14 cellular contexts compared by ENCODE assay signal in the genomic region with DNA sequence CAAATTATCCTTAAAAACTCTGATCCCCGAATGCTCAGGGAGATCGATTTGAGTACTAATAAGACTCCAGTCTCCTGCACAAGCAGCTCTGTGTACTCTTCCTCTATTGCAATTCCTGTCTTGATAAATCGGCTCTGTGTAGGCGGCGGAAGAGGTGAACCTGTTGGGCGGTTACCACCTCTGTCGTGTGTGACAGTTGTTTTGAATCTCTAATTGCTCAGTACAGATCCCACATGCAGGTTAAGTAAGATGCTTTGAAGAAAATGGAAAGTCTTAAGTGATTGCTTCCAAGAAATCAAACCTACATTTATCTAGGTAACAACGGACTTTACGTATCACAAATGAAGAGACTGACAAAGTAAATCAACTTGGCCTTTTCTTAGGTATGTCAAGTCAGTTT. TPM values are rescaled to one million over a fixed set of nuclear protein-coding genes. Genes with fewer than 3 reads are reported as not detected.
A peak's percentile ranks its signal among the peaks of the same experiment; 100 is the strongest.
DNase-seq lines count a peak whose midpoint lies in the region; ATAC-seq and TF ChIP-seq lines count a peak whose summit lies in the region.
"Had no signal": no experiment of that assay in that cellular context is flagged by ENCODE, and none has a peak within 500 bp of the region (broad histone marks: within the 10 kb centered on the region; RNA-seq: fewer than 3 reads in every experiment).

No MANE protein-coding gene starts in this region.

- H3K36me3 ChIP-seq in body of pancreas (replicated peaks in 1 of 2; ENCODE audit: insufficient read depth in 1 of 2, low read depth in 2 of 2): no peaks in the 10 kb centered on the region
- H3K36me3 ChIP-seq in trophoblast cell (ENCODE audit: control insufficient read depth in 1 of 2, insufficient read depth in 2 of 2, low read length in 2 of 2): no peaks in the 10 kb centered on the region
- H3K36me3 ChIP-seq: ovary had no signal

- H3K4me3 ChIP-seq in body of pancreas (no peak overlapping the region), trophoblast cell (ENCODE audit: low read depth, low read length) (no peak overlapping the region)
- H3K4me3 ChIP-seq: GM12878, ovary, tibial nerve had no signal

- TF ChIP-seq POLR2A in body of pancreas (IDR thresholded peaks at IDR 0.05): no peak

- H2AK5ac ChIP-seq in trophoblast cell (ENCODE audit: low read length): no peak overlapping the region

- no peak overlapping the region for H2BK120ac ChIP-seq in trophoblast cell (ENCODE audit: insufficient read depth, low read length, poor library complexity)

- H3K4ac ChIP-seq in trophoblast cell (ENCODE audit: low read depth, low read length): no peak overlapping the region

- H3K9me3 ChIP-seq in CD4-positive, alpha-beta T cell (ENCODE audit: control insufficient read depth, low read length): no peaks in the 10 kb centered on the region
- H3K9me3 ChIP-seq in body of pancreas (no peaks in the 10 kb centered on the region), trophoblast cell (ENCODE audit: insufficient read depth, low read depth, low read length) (no peaks in the 10 kb centered on the region)
- H3K9me3 ChIP-seq: ovary, tibial nerve had no signal

- 93 to 96% methylated on average over 9 of the region's 9 CpGs for WGBS in body of pancreas, 2 donors
- WGBS in trophoblast cell (ENCODE audit: extremely low coverage, insufficient coverage, insufficient read length): no CpG with 5 or more reads among the region's 9 CpGs

- no peak overlapping the region for H4K91ac ChIP-seq in trophoblast cell (ENCODE audit: low read depth, low read length)

- H3K14ac ChIP-seq in trophoblast cell (ENCODE audit: low read length): no peak overlapping the region

- no peak overlapping the region for H3K18ac ChIP-seq in trophoblast cell (ENCODE audit: low read length)

- POLR2A ChIA-PET in CD4-positive, alpha-beta T cell (lab: Charles Lee): interaction anchor here (0.6 to 4.0 kb wide), 12 partner anchors 9 to 903 kb away, joined by 3 to 54 read pairs (median 5); partner anchors contain the start of genes COA6 and TARBP1

- peak; percentile 89 for ATAC-seq in CD4-positive, alpha-beta T cell (ENCODE audit: poor library complexity)
- ATAC-seq in body of pancreas (no peak), HG03354 (IDR thresholded peaks at IDR 0.05; ENCODE audit: poor library complexity, severe bottlenecking, unreplicated experiment) (no peak)
- ATAC-seq: activated CD8-positive, alpha-beta memory T cell treated with anti-CD3 and anti-CD28 coated beads, Interleukin-2, amount 10 ng/mL, durations not matched to agents 7 days and 5 days; GM12878 had no signal

- H3K4me1 Mint-ChIP-seq in CD4-positive, alpha-beta T cell (ENCODE audit: low read depth): peaks cover 50% of the 10 kb centered on the region

- peak overlapping the region; percentile 77 for H3K27ac ChIP-seq in CD4-positive, alpha-beta T cell (ENCODE audit: low read depth, low read length)
- H3K27ac ChIP-seq in body of pancreas (no peak overlapping the region), trophoblast cell (ENCODE audit: low read depth, low read length) (no peak overlapping the region)
- H3K27ac ChIP-seq: ovary, tibial nerve had no signal

- CTCF ChIA-PET in CD4-positive, alpha-beta T cell (lab: Charles Lee): interaction anchor here (1.3 to 2.8 kb wide), 9 partner anchors 16 to 99 kb away, joined by 3 to 16 read pairs (median 5); partner anchors contain the start of gene COA6

- H3K27ac Mint-ChIP-seq in CD4-positive, alpha-beta T cell: peak overlapping the region; percentile 91
- H3K27ac Mint-ChIP-seq: activated CD8-positive, alpha-beta memory T cell treated with anti-CD3 and anti-CD28 coated beads, Interleukin-2, amount 10 ng/mL, durations not matched to agents 7 days and 5 days had no signal

- no peak for TF ChIP-seq CTCF in CD4-positive, alpha-beta T cell (IDR thresholded peaks at IDR 0.05)
- TF ChIP-seq CTCF in body of pancreas (IDR thresholded peaks at IDR 0.05): no peak

- no peak overlapping the region for H3K9ac ChIP-seq in trophoblast cell (ENCODE audit: low read length)

- H2AFZ ChIP-seq in trophoblast cell (ENCODE audit: insufficient read depth, low read length, poor library complexity): no peak overlapping the region

- H3K79me1 ChIP-seq in trophoblast cell (ENCODE audit: low read length): no peaks in the 10 kb centered on the region

- H4K12ac ChIP-seq in trophoblast cell (ENCODE audit: low read depth, low read length): no peak overlapping the region

- H2BK12ac ChIP-seq in trophoblast cell (ENCODE audit: low read length): no peak overlapping the region

- H3K23ac ChIP-seq in trophoblast cell (ENCODE audit: low read length): no peak overlapping the region

- intact Hi-C loops in CD4-positive, alpha-beta T cell (cut with DNase I, micrococcal nuclease): loop anchor here (1.0 to 5.0 kb wide), 6 partner anchors 15 to 98 kb away; partner anchors contain the start of gene COA6 (in 2 of the 2)
- intact Hi-C loops in body of pancreas (cut with DNase I): no loop called here

- H2BK5ac ChIP-seq in trophoblast cell (ENCODE audit: low read depth, low read length, poor library complexity): no peak overlapping the region

- no peak overlapping the region for H4K8ac ChIP-seq in trophoblast cell (ENCODE audit: low read depth, low read length)

- peak; percentile 41 to 73 (median 55) for DNase-seq in CD4-positive, alpha-beta T cell
- peak; percentile 32 for DNase-seq in activated CD4-positive, CD25-positive, alpha-beta regulatory T cell treated with anti-CD3 and anti-CD28 coated beads, Interleukin-2, amount 50 U/mL, for 72 hours
- peak; percentile 57 for DNase-seq in activated effector memory CD4-positive, alpha-beta T cell treated with Interleukin-2 at 50 U/mL for 16 hours
- DNase-seq in stimulated activated CD4-positive, alpha-beta T cell treated with anti-CD3 and anti-CD28 coated beads, Interleukin-12 subunit alpha, Interleukin-12 subunit beta, amount 100 ng/mL, for 4 hours: peak; percentile 56
- DNase-seq in body of pancreas (no peak), UCSD-AML1 (lab: John Stamatoyannopoulos, UW; ENCODE audit: unreplicated experiment) (no peak), trophoblast cell (no peak)
- DNase-seq: activated CD8-positive, alpha-beta memory T cell treated with anti-CD3 and anti-CD28 coated beads, Interleukin-2, amount 10 ng/mL, durations not matched to agents 7 days and 5 days; DMS53; ovary; SHP77 had no signal

- H3K9me3 Mint-ChIP-seq in CD4-positive, alpha-beta T cell: no peaks in the 10 kb centered on the region

- H3K4me2 ChIP-seq in trophoblast cell (ENCODE audit: low read length): no peak overlapping the region

- H3K4me3 Mint-ChIP-seq in CD4-positive, alpha-beta T cell: peak overlapping the region; percentile 67
- H3K4me3 Mint-ChIP-seq: activated CD8-positive, alpha-beta memory T cell treated with anti-CD3 and anti-CD28 coated beads, Interleukin-2, amount 10 ng/mL, durations not matched to agents 7 days and 5 days had no signal

- no peaks in the 10 kb centered on the region for H3K27me3 ChIP-seq in CD4-positive, alpha-beta T cell (ENCODE audit: control insufficient read depth, insufficient read depth, low read length)
- H3K27me3 ChIP-seq in body of pancreas (no peaks in the 10 kb centered on the region), trophoblast cell (ENCODE audit: insufficient read depth, low read length) (no peaks in the 10 kb centered on the region)
- H3K27me3 ChIP-seq: ovary, tibial nerve had no signal

- no peaks in the 10 kb centered on the region for H3K79me2 ChIP-seq in trophoblast cell (ENCODE audit: control insufficient read depth, insufficient read depth, low read length, poor library complexity)

- H3K36me3 Mint-ChIP-seq in CD4-positive, alpha-beta T cell (ENCODE audit: low read depth): peaks cover 29% of the 10 kb centered on the region

- no peaks in the 10 kb centered on the region for H3K27me3 Mint-ChIP-seq in CD4-positive, alpha-beta T cell
- H3K27me3 Mint-ChIP-seq: activated CD8-positive, alpha-beta memory T cell treated with anti-CD3 and anti-CD28 coated beads, Interleukin-2, amount 10 ng/mL, durations not matched to agents 7 days and 5 days had no signal

- no peaks in the 10 kb centered on the region for H3K4me1 ChIP-seq in body of pancreas
- no peaks in the 10 kb centered on the region for H3K4me1 ChIP-seq in trophoblast cell (ENCODE audit: control insufficient read depth in 1 of 2, insufficient read depth in 2 of 2, low read length in 2 of 2)
- H3K4me1 ChIP-seq: tibial nerve had no signal

RNA-seq across cellular contexts. Expression of gene COA6, which starts 35.5 kb away (rescaled TPM):
- 10 to 100 TPM; 10.0 to 12.2 TPM for total RNA-seq in CD4-positive, alpha-beta T cell
- total RNA-seq in body of pancreas: 1 to 10 TPM; 4.0 to 5.7 TPM
- polyA plus RNA-seq in trophoblast cell (2013): 35.9 and 36.7 TPM in 2 replicates

Comparison
In these comparisons a context has a peak if more than half of its experiments do, and no peak if none do; other contexts are left out.
1. DNase-seq: peak in CD4-positive, alpha-beta T cell (10 of 10), activated CD4-positive, CD25-positive, alpha-beta regulatory T cell treated with anti-CD3 and anti-CD28 coated beads, Interleukin-2, amount 50 U/mL, for 72 hours (single experiment), activated effector memory CD4-positive, alpha-beta T cell treated with Interleukin-2 at 50 U/mL for 16 hours (single experiment) and stimulated activated CD4-positive, alpha-beta T cell treated with anti-CD3 and anti-CD28 coated beads, Interleukin-12 subunit alpha, Interleukin-12 subunit beta, amount 100 ng/mL, for 4 hours (single experiment); none in body of pancreas (0 of 4), UCSD-AML1 (single experiment) and trophoblast cell (0 of 2).